Comparison of ENCODE assay signal across 24 cellular contexts in the genomic region with DNA sequence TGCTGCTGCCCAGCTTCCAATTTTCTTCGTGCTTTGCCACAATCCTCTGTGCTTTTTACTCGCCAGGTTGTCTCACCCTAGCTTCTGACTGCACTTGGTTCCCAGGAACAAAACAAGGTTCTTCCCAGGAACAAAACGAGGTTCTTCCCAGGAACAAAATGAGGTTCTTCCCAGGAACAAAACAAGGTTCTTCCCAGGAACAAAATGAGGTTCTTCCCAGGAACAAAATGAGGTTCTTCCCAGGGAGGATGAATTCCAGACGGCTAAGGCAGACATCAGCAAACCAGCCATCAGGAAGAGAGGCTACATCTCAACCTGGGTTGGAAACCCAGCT. TPM values are rescaled to one million over a fixed set of nuclear protein-coding genes. Genes with fewer than 3 reads are reported as not detected.
A peak's percentile ranks its signal among the peaks of the same experiment; 100 is the strongest.
DNase-seq lines count a peak whose midpoint lies in the region; ATAC-seq, FAIRE-seq and TF ChIP-seq lines count a peak whose summit lies in the region.
"Had no signal": no experiment of that assay in that cellular context is flagged by ENCODE, and none has a peak within 500 bp of the region (broad histone marks: within the 10 kb centered on the region; RNA-seq: fewer than 3 reads in every experiment).

No MANE protein-coding gene starts in this region.

- no peaks in the 10 kb centered on the region; the same call in 1 of the 2 replicates for H4K20me1 ChIP-seq in OCI-LY3 (ENCODE audit: insufficient read depth, low read length)

- in situ Hi-C loops in brain microvascular endothelial cell (cut with HindIII; ENCODE audit: low pct_ligation_motif_present, low sequenced_read_pairs) (no loop called here), transverse colon (cut with MboI; ENCODE audit: low pct_ligation_motif_present in 1 of 4, low pct_unique_long_range_greater_than_20kb in 1 of 4, low sequenced_read_pairs in 3 of 4) (no loop called here)

- H3K27me3 ChIP-seq in OCI-LY3 (ENCODE audit: low read depth, low read length) (no peaks in the 10 kb centered on the region), brain microvascular endothelial cell (replicated peaks) (no peaks in the 10 kb centered on the region), transverse colon (no peaks in the 10 kb centered on the region)
- H3K27me3 ChIP-seq: ovary had no signal

- intact Hi-C loops in transverse colon (cut with DNase I; ENCODE audit: low total_unique reads) = no loop called here

- no peaks in the 10 kb centered on the region for H3K79me2 ChIP-seq in OCI-LY3 (ENCODE audit: low read length)

- H3K36me3 ChIP-seq in OCI-LY3 (replicated peaks; ENCODE audit: low read depth, low read length) (no peaks in the 10 kb centered on the region), brain microvascular endothelial cell (replicated peaks) (no peaks in the 10 kb centered on the region), transverse colon (no peaks in the 10 kb centered on the region)
- H3K36me3 ChIP-seq: gastroesophageal sphincter, ovary had no signal

- no peak for TF ChIP-seq POLR2A in transverse colon (IDR thresholded peaks at IDR 0.05)

- peaks cover 65% of the 10 kb centered on the region for H3K4me1 Mint-ChIP-seq in mesothelial cell of epicardium
- H3K4me1 Mint-ChIP-seq: activated naive CD8-positive, alpha-beta T cell treated with anti-CD3 and anti-CD28 coated beads for 36 hours; CD4-positive, alpha-beta memory T cell; immature natural killer cell had no signal

- H3K4me3 Mint-ChIP-seq in mesothelial cell of epicardium = no peak overlapping the region
- H3K4me3 Mint-ChIP-seq: activated CD8-positive, alpha-beta T cell treated with anti-CD3 and anti-CD28 coated beads for 36 hours; activated naive CD8-positive, alpha-beta T cell treated with anti-CD3 and anti-CD28 coated beads for 36 hours; CD4-positive, alpha-beta memory T cell; immature natural killer cell; naive thymus-derived CD8-positive, alpha-beta T cell had no signal

- H3K4me3 ChIP-seq in OCI-LY3 (ENCODE audit: low read length) (peak overlapping the region; percentile 36; the same call in 1 of the 2 replicates), brain microvascular endothelial cell (ENCODE audit: low read depth, low read length) (no peak overlapping the region), transverse colon (no peak overlapping the region)
- H3K4me3 ChIP-seq: gastroesophageal sphincter, HAP-1, ovary had no signal

- no peak overlapping the region for H2AFZ ChIP-seq in OCI-LY3 (ENCODE audit: low read depth, low read length)

- no peak for FAIRE-seq in GM19239 (lab: Jason Lieb, UNC)
- FAIRE-seq: GM12891 had no signal

- 84 to 93% methylated on average over 2 to 4 of the region's 4 CpGs for WGBS in transverse colon (ENCODE audit: low coverage in 1 of 2), 2 donors

- TF ChIP-seq EP300 in transverse colon (IDR thresholded peaks at IDR 0.05; ENCODE audit: low read depth) = no peak

- no peak for ATAC-seq in HG03139 (IDR thresholded peaks at IDR 0.05; ENCODE audit: unreplicated experiment)
- ATAC-seq: activated CD8-positive, alpha-beta T cell treated with anti-CD3 and anti-CD28 coated beads for 36 hours; gastroesophageal sphincter; left lobe of liver; naive thymus-derived CD8-positive, alpha-beta T cell had no signal

- no peaks in the 10 kb centered on the region for H3K27me3 Mint-ChIP-seq in mesothelial cell of epicardium (ENCODE audit: low read depth)

- H3K27ac Mint-ChIP-seq in mesothelial cell of epicardium = peak overlapping the region; percentile 66
- H3K27ac Mint-ChIP-seq: activated CD8-positive, alpha-beta T cell treated with anti-CD3 and anti-CD28 coated beads for 36 hours; activated naive CD8-positive, alpha-beta T cell treated with anti-CD3 and anti-CD28 coated beads for 36 hours; CD4-positive, alpha-beta memory T cell; immature natural killer cell; naive thymus-derived CD8-positive, alpha-beta T cell had no signal

- no peaks in the 10 kb centered on the region for H3K9me3 Mint-ChIP-seq in mesothelial cell of epicardium
- H3K9me3 Mint-ChIP-seq: activated CD8-positive, alpha-beta T cell treated with anti-CD3 and anti-CD28 coated beads for 36 hours; activated naive CD8-positive, alpha-beta T cell treated with anti-CD3 and anti-CD28 coated beads for 36 hours; immature natural killer cell; naive thymus-derived CD8-positive, alpha-beta T cell had no signal

- TF ChIP-seq CTCF in OCI-LY3 (IDR thresholded peaks at IDR 0.05; ENCODE audit: low read depth, low read length) = no peak
- no peak for TF ChIP-seq CTCF in brain microvascular endothelial cell (IDR thresholded peaks at IDR 0.05; ENCODE audit: low read depth, low read length, missing control alignments)
- TF ChIP-seq CTCF in mesothelial cell of epicardium (IDR thresholded peaks at IDR 0.05; ENCODE audit: unreplicated experiment) = no peak
- no peak for TF ChIP-seq CTCF in transverse colon (IDR thresholded peaks at IDR 0.05)

- no peak overlapping the region for H3K9ac ChIP-seq in OCI-LY3 (ENCODE audit: low read length)

- H3K27ac ChIP-seq in OCI-LY3 (ENCODE audit: low read length) = no peak overlapping the region
- H3K27ac ChIP-seq in brain microvascular endothelial cell = peak overlapping the region; percentile 4
- H3K27ac ChIP-seq in transverse colon = peak overlapping the region in 3 of 4 donors; percentile 32 to 61 (median 50)
- H3K27ac ChIP-seq: gastroesophageal sphincter, ovary had no signal

- H3K36me3 Mint-ChIP-seq in mesothelial cell of epicardium = peaks cover 16% of the 10 kb centered on the region
- H3K36me3 Mint-ChIP-seq: activated naive CD8-positive, alpha-beta T cell treated with anti-CD3 and anti-CD28 coated beads for 36 hours; CD4-positive, alpha-beta memory T cell; immature natural killer cell; naive thymus-derived CD8-positive, alpha-beta T cell had no signal

- DNase-seq in brain microvascular endothelial cell (no peak), mesothelial cell of epicardium (ENCODE audit: low spot score in 2 of 2, unreplicated experiment in 2 of 2) (no peak), transverse colon (no peak), GM19239 (ENCODE audit: insufficient read length, low spot score) (no peak), AG08396 (ENCODE audit: low spot score) (no peak)
- DNase-seq: activated CD8-positive, alpha-beta T cell treated with anti-CD3 and anti-CD28 coated beads for 36 hours; activated naive CD8-positive, alpha-beta T cell treated with anti-CD3 and anti-CD28 coated beads for 36 hours; CD4-positive, alpha-beta memory T cell; DMS 273 treated with DMSO at 0.1 percent for 48 hours; hypothalamus; immature natural killer cell; naive thymus-derived CD8-positive, alpha-beta T cell; NCI-H1105; NCI-H187 treated with DMSO at 0.1 percent for 48 hours; NCI-H526; RPMI8226; stimulated activated CD4-positive, alpha-beta T cell treated with anti-CD3 and anti-CD28 coated beads, Interleukin-2, amount 100 ng/mL, for 24 hours had no signal

- H3K4me1 ChIP-seq in OCI-LY3 (ENCODE audit: low read length) = peaks cover 25% of the 10 kb centered on the region
- H3K4me1 ChIP-seq in transverse colon = peaks cover 6 to 44% (median 35%) of the 10 kb centered on the region in 4 donors

- H3K9me3 ChIP-seq in OCI-LY3 (ENCODE audit: insufficient read depth, low read length) (no peaks in the 10 kb centered on the region), transverse colon (no peaks in the 10 kb centered on the region)
- H3K9me3 ChIP-seq: gastroesophageal sphincter, HAP-1, ovary had no signal

- H3K4me2 ChIP-seq in OCI-LY3 (ENCODE audit: low read length) = peak overlapping the region; percentile 32; the same call in 1 of the 2 replicates

RNA-seq across cellular contexts. Expression of a gene that starts 41.9 kb away (rescaled TPM):
- total RNA-seq in mesothelial cell of epicardium = 427 to 461 TPM (median 452 TPM) in 3 replicates
- total RNA-seq in transverse colon = 100 to 1,000 TPM in 1 of 4 donors, 10 to 100 TPM in 3; 58.5 to 104 (median 72.7) TPM
